In genomic region chr22:48061726-48062125, GRCh38 we compare ENCODE assay signal across 30 cellular contexts.
"Had no signal": no experiment of that assay in that cellular context is flagged by ENCODE, and none has a peak within 500 bp of the region (broad histone marks: within the 10 kb centered on the region; RNA-seq: fewer than 3 reads in every experiment).

No MANE protein-coding gene starts in this region.

- H3K9me3 ChIP-seq: ascending aorta, breast epithelium, gastrocnemius medialis had no signal

- H3K36me3 ChIP-seq: ascending aorta, breast epithelium, cardiac muscle cell, esophagus muscularis mucosa, gastrocnemius medialis, heart left ventricle had no signal

- DNase-seq: activated CD4-positive, alpha-beta memory T cell treated with anti-CD3 and anti-CD28 coated beads for 36 hours; activated CD4-positive, alpha-beta T cell treated with anti-CD3 and anti-CD28 coated beads for 36 hours; activated CD4-positive, alpha-beta T cell treated with anti-CD3 and anti-CD28 coated beads, Interleukin-2, amount 10 ng/mL, durations not matched to agents 24 days and 14 days; activated CD4-positive, CD25-positive, alpha-beta regulatory T cell; activated CD4-positive, CD25-positive, alpha-beta regulatory T cell treated with anti-CD3 and anti-CD28 coated beads, Interleukin-2, amount 50 U/mL, for 72 hours; activated CD8-positive, alpha-beta memory T cell treated with anti-CD3 and anti-CD28 coated beads, Interleukin-2, amount 50 U/mL, for 48 hours; activated CD8-positive, alpha-beta T cell treated with anti-CD3 and anti-CD28 coated beads, Interleukin-2, amount 10 ng/mL, durations not matched to agents 7 days and 5 days; activated gamma-delta T cell; activated naive CD4-positive, alpha-beta T cell; activated naive CD4-positive, alpha-beta T cell treated with anti-CD3 and anti-CD28 coated beads, Interleukin-2, amount 10 ng/mL, durations not matched to agents 7 days and 5 days; activated naive CD8-positive, alpha-beta T cell treated with anti-CD3 and anti-CD28 coated beads, Interleukin-2, amount 10 ng/mL, durations not matched to agents 7 days and 5 days; activated T-cell treated with anti-CD3 and anti-CD28 coated beads for 4 hours; activated T-cell treated with anti-CD3 and anti-CD28 coated beads, Interleukin-2, amount 50 U/mL, for 24 hours; activated T-cell treated with anti-CD3 and anti-CD28 coated beads, Interleukin-2, amount 50 U/mL, for 72 hours; central memory CD4-positive, alpha-beta T cell; cortex of kidney; dermis blood vessel endothelial cell; effector CD4-positive, alpha-beta T cell; effector memory CD8-positive, alpha-beta T cell; erythroblast; foreskin keratinocyte; gastrocnemius medialis; glutamatergic neuron; heart left ventricle; T-helper 2 cell had no signal

- H3K4me1 ChIP-seq: ascending aorta, breast epithelium, esophagus muscularis mucosa, foreskin keratinocyte, gastrocnemius medialis, heart left ventricle had no signal

- H3K4me3 ChIP-seq: ascending aorta, breast epithelium, cardiac muscle cell, esophagus muscularis mucosa, gastrocnemius medialis, heart left ventricle had no signal

- H3K27me3 ChIP-seq: ascending aorta, cardiac muscle cell, foreskin keratinocyte had no signal

- H3K27ac ChIP-seq: ascending aorta, breast epithelium, cardiac muscle cell, esophagus muscularis mucosa, foreskin keratinocyte, gastrocnemius medialis, heart left ventricle had no signal

- ATAC-seq: activated CD4-positive, alpha-beta T cell treated with anti-CD3 and anti-CD28 coated beads for 36 hours; activated CD8-positive, alpha-beta T cell treated with anti-CD3 and anti-CD28 coated beads, Interleukin-2, amount 10 ng/mL, durations not matched to agents 7 days and 5 days; activated naive CD4-positive, alpha-beta T cell treated with anti-CD3 and anti-CD28 coated beads, Interleukin-2, amount 50 U/mL, for 72 hours; activated T-cell treated with anti-CD3 and anti-CD28 coated beads, Interleukin-2, amount 50 U/mL, for 72 hours; effector memory CD8-positive, alpha-beta T cell; foreskin keratinocyte; gastrocnemius medialis; heart left ventricle had no signal
